Comparison of ENCODE assay signal across 8 cellular contexts in the genomic region with DNA sequence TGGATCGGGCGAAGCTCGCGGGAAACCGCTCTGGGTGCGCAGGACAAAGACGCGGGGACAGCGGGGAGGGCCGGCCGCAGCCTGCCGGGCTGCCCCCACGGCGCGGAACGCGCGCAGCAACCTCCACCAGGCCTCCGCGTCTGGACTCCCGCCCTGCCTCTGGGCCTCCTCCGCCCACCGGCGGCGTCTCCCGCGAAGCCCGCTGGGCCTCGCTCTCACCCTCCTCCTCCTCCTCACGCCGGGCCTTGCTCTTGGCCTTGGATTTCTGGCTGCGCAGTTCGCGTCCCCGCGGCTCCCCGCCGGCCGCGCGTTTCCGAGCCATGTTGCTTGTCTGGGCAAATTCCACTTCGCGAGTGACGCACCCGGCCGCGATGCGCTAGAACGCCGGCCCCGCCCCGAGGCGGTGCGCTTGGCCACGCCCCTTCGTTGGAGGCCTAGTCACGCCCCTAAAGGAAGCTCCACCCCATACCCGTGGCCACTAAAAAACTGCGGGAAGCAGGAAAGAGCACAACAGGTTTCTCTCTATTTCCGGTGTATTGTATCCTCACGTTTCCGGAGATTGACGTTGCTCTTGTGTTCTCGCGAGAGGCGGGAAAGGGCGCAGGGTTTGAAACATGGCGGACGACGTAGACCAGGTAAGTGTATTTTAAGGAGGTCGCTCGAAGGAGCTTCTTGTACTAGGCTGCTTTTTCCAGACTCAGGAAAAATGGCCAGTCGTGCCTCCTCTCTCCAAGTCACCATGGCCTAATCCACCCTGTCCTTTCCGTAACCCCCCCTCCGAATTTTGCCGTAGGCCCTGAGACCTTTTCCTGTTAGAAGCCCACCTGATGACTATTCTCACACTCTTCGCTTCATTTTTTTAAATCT. TPM values are rescaled to one million over a fixed set of nuclear protein-coding genes. Genes with fewer than 3 reads are reported as not detected.
DNase-seq lines count a peak whose midpoint lies in the region; ATAC-seq, FAIRE-seq and TF ChIP-seq lines count a peak whose summit lies in the region.

TSS of gene LSM3 (plus strand) at position 571 of the 867 bp plus-strand sequence. CDS start at position 615, 44 bp downstream.
TSS of gene XPC (minus strand) at position 355 of the 867 bp plus-strand sequence. CDS start at position 322, 33 bp downstream.

- CTCF ChIA-PET in IMR-90 (lab: Yijun Ruan, JAX) (interaction anchor here (0.6 to 1.2 kb wide), 2 partner anchors 25 to 35 kb away, joined by 3 to 4 read pairs; no protein-coding TSS in a partner anchor), endothelial cell of umbilical vein (lab: Charles Lee) (interaction anchor here (0.6 to 2.2 kb wide), 8 partner anchors 10 to 473 kb away, joined by 3 to 19 read pairs (median 6); partner anchors contain the start of genes CCDC174, CHCHD4 and TMEM43)

- BruUV-seq in IMR-90 (replicated peaks; lab: Mats Ljungman, UMichigan) (no TSS peak), endothelial cell of umbilical vein (replicated peaks; lab: Mats Ljungman, UMichigan) (no TSS peak)

- no peak within 1 kb of the TSS for H2BK15ac ChIP-seq in IMR-90 (ENCODE audit: low read depth, low read length)

- dilution Hi-C loops in IMR-90 (cut with HindIII; ENCODE audit: low sequenced_read_pairs, unreplicated experiment): no loop called here
- dilution Hi-C loops in endothelial cell of umbilical vein (cut with MboI; ENCODE audit: extremely low pct_ligation_motif_present, low sequenced_read_pairs): no loop called here

- H3K9me1 ChIP-seq in IMR-90 (ENCODE audit: insufficient read depth, low read length): no peaks in the 10 kb centered on the region
- no peaks in the 10 kb centered on the region for H3K9me1 ChIP-seq in endothelial cell of umbilical vein (replicated peaks; ENCODE audit: control insufficient read depth, extremely low read depth, insufficient read depth, low read length)

- H3K56ac ChIP-seq in IMR-90 (ENCODE audit: extremely low read depth, insufficient read depth, low read length): peak within 1 kb of the TSS; percentile 97

- peak; percentile 96 for TF ChIP-seq POLR2A in IMR-90 (IDR thresholded peaks at IDR 0.05; ENCODE audit: low read depth, low read length)
- TF ChIP-seq POLR2A in endothelial cell of umbilical vein (IDR thresholded peaks at IDR 0.05; ENCODE audit: low read depth, low read length): peak; percentile 95

- H3K27ac ChIP-seq in IMR-90 (ENCODE audit: insufficient read depth, low read length) (peak within 1 kb of the TSS; percentile 89), endothelial cell of umbilical vein (ENCODE audit: insufficient read depth, low read depth, low read length) (peak within 1 kb of the TSS; percentile 70)

- no peak for TF ChIP-seq RAD21 in IMR-90 (IDR thresholded peaks at IDR 0.05; ENCODE audit: low read length)

- 2% methylated on average over 52 of the region's 78 CpGs; no CpG with 5 or more reads in 1 of the 2 experiments for WGBS in IMR-90 (ENCODE audit: extremely low coverage in 2 of 2, insufficient read length in 1 of 2), 2 experiments

- H2AK9ac ChIP-seq in IMR-90 (replicated peaks; ENCODE audit: low read depth, low read length, poor library complexity): peak within 1 kb of the TSS; percentile 97

- peak within 1 kb of the TSS; percentile 87 for H4K91ac ChIP-seq in IMR-90 (ENCODE audit: insufficient read depth, low read depth, low read length)

- H3K4me1 ChIP-seq in IMR-90 (ENCODE audit: control insufficient read depth, insufficient read depth, low read length): peaks cover 3% of the 10 kb centered on the region
- H3K4me1 ChIP-seq in endothelial cell of umbilical vein (ENCODE audit: control insufficient read depth, extremely low read depth, insufficient read depth, low read length): peaks cover 10% of the 10 kb centered on the region

- intact Hi-C loops in IMR-90 (cut with micrococcal nuclease) (loop anchor here (5.0 kb wide), 1 partner anchor 281 kb away; no protein-coding TSS in a partner anchor), endothelial cell of umbilical vein (cut with micrococcal nuclease) (loop anchor here (1.0 kb wide), 3 partner anchors 34 to 283 kb away; partner anchors contain the start of gene TMEM43)

- H3K23ac ChIP-seq in IMR-90 (ENCODE audit: low read depth, low read length): peak within 1 kb of the TSS; percentile 98

- H2AFZ ChIP-seq in IMR-90 (replicated peaks; ENCODE audit: low read length, poor library complexity) (peak within 1 kb of the TSS; percentile 97), endothelial cell of umbilical vein (ENCODE audit: low read depth, low read length) (peak within 1 kb of the TSS; percentile 40)

- H3K14ac ChIP-seq in IMR-90 (replicated peaks; ENCODE audit: low read depth, low read length): peak within 1 kb of the TSS; percentile 99

- H4K5ac ChIP-seq in IMR-90 (ENCODE audit: low read depth, low read length): peak within 1 kb of the TSS; percentile 80

- ATAC-seq in GM21528 (IDR thresholded peaks at IDR 0.05; ENCODE audit: low FRiP score, unreplicated experiment) (peak; percentile 94), IMR-90 (ENCODE audit: low read depth) (peak; percentile 99)

- H4K20me1 ChIP-seq in IMR-90 (ENCODE audit: insufficient read depth, low read length) (peaks cover 7% of the 10 kb centered on the region; the same call in 1 of the 2 replicates), endothelial cell of umbilical vein (replicated peaks; ENCODE audit: control insufficient read depth, extremely low read depth, insufficient read depth, low read length) (no peaks in the 10 kb centered on the region)

- H3K9me3 ChIP-seq in IMR-90 (ENCODE audit: control insufficient read depth, insufficient read depth, low read length) (no peaks in the 10 kb centered on the region), endothelial cell of umbilical vein (replicated peaks; ENCODE audit: control insufficient read depth, insufficient read depth, low read length) (no peaks in the 10 kb centered on the region)

- TF ChIP-seq CTCF in IMR-90 (conservative IDR thresholded peaks at IDR 0.05; ENCODE audit: low read depth, low read length) (no peak), endothelial cell of umbilical vein (IDR thresholded peaks at IDR 0.05; ENCODE audit: extremely low read depth in 1 of 2, insufficient read depth in 1 of 2, low read depth in 1 of 2, low read length in 2 of 2) (no peak)

- H3K27me3 ChIP-seq in IMR-90 (ENCODE audit: control insufficient read depth, insufficient read depth, low read length) (no peaks in the 10 kb centered on the region), endothelial cell of umbilical vein (ENCODE audit: control insufficient read depth in 2 of 2, insufficient read depth in 2 of 2, low read length in 2 of 2) (no peaks in the 10 kb centered on the region)

- no peak within 1 kb of the TSS for H2BK20ac ChIP-seq in IMR-90 (ENCODE audit: low read depth, low read length)

- H3K79me2 ChIP-seq in endothelial cell of umbilical vein (ENCODE audit: control insufficient read depth, insufficient read depth, low read length): peaks cover 56% of the 10 kb centered on the region

- H4K8ac ChIP-seq in IMR-90 (ENCODE audit: low read depth in 2 of 2, low read length in 2 of 2): peak within 1 kb of the TSS; percentile 85 to 98

- peaks cover 2% of the 10 kb centered on the region; the same call in 1 of the 2 replicates for H3K36me3 ChIP-seq in IMR-90 (ENCODE audit: control insufficient read depth, insufficient read depth, low read length)
- H3K36me3 ChIP-seq in endothelial cell of umbilical vein (ENCODE audit: control insufficient read depth in 2 of 2, extremely low read depth in 1 of 2, insufficient read depth in 2 of 2, low read length in 2 of 2): peaks cover 3 to 8% of the 10 kb centered on the region in 2 experiments

- H3K9ac ChIP-seq in IMR-90 (ENCODE audit: low read depth, low read length) (peak within 1 kb of the TSS; percentile 97), endothelial cell of umbilical vein (replicated peaks; ENCODE audit: extremely low read depth, insufficient read depth, low read length) (peak within 1 kb of the TSS; percentile 92)

- peak within 1 kb of the TSS; percentile 97 for H3K4ac ChIP-seq in IMR-90 (ENCODE audit: low read depth, low read length)

- peak within 1 kb of the TSS; percentile 72 for H2AK5ac ChIP-seq in IMR-90 (ENCODE audit: low read depth, low read length)

- FAIRE-seq in endothelial cell of umbilical vein (lab: Jason Lieb, UNC): peak; percentile 99

- H2BK5ac ChIP-seq in IMR-90 (ENCODE audit: low read depth, low read length, poor library complexity, severe bottlenecking): peak within 1 kb of the TSS; percentile 95

- H2BK120ac ChIP-seq in IMR-90 (ENCODE audit: low read depth, low read length): peak within 1 kb of the TSS; percentile 72

- peak within 1 kb of the TSS; percentile 84 for H3K18ac ChIP-seq in IMR-90 (ENCODE audit: low read depth, low read length)

- peaks cover 25 to 48% of the 10 kb centered on the region in 2 experiments for H3K79me1 ChIP-seq in IMR-90 (ENCODE audit: low read depth in 1 of 2, low read length in 2 of 2)

- POLR2A ChIA-PET in IMR-90 (lab: Charles Lee; ENCODE audit: unreplicated experiment): interaction anchor here (0.6 to 1.1 kb wide), 8 partner anchors 17 to 734 kb away, joined by 3 to 5 read pairs (median 3); no protein-coding TSS in a partner anchor
- POLR2A ChIA-PET in endothelial cell of umbilical vein (lab: Charles Lee): interaction anchor here (0.6 to 2.2 kb wide), 10 partner anchors 10 to 473 kb away, joined by 3 to 37 read pairs (median 4); partner anchors contain the start of genes CCDC174, CHCHD4 and TMEM43

- H3K4me3 ChIP-seq in IMR-90 (ENCODE audit: insufficient read depth, low read depth, low read length): peak within 1 kb of the TSS; percentile 72
- peak within 1 kb of the TSS; percentile 57 to 90 (median 81) for H3K4me3 ChIP-seq in endothelial cell of umbilical vein (replicated peaks in 1 of 3; ENCODE audit: insufficient read depth in 1 of 3, low read depth in 1 of 3, low read length in 3 of 3)

- peak; percentile 97 for DNase-seq in DMS 273 (lab: John Stamatoyannopoulos, UW; ENCODE audit: unreplicated experiment)
- peak; percentile 99 for DNase-seq in IMR-90
- peak; percentile 98 for DNase-seq in OCI-M1 (lab: John Stamatoyannopoulos, UW)
- DNase-seq in activated T-cell treated with anti-CD3 and anti-CD28 coated beads for 24 hours (ENCODE audit: low read depth): peak; percentile 98
- peak; percentile 98 for DNase-seq in endothelial cell of umbilical vein (ENCODE audit: low read depth, low spot score)
- peak; percentile 98 for DNase-seq in midbrain (lab: John Stamatoyannopoulos, UW)
- DNase-seq in stimulated activated CD8-positive, alpha-beta memory T cell treated with anti-CD3 and anti-CD28 coated beads, Interleukin-2, amount 100 ng/mL, for 1 hour (ENCODE audit: low read depth in 2 of 2): peak; percentile 96

- H3K4me2 ChIP-seq in IMR-90 (ENCODE audit: low read depth, low read length): peak within 1 kb of the TSS; percentile 85
- H3K4me2 ChIP-seq in endothelial cell of umbilical vein (ENCODE audit: insufficient read depth, low read length): peak within 1 kb of the TSS; percentile 86

- in situ Hi-C loops in IMR-90 (cut with MboI; ENCODE audit: low sequenced_read_pairs): no loop called here

RNA-seq across cellular contexts. Expression of gene LSM3, which starts in this region (rescaled TPM):
- total RNA-seq in IMR-90 (2012; rRNA removed) (3.4 and 14.2 TPM in 2 replicates), endothelial cell of umbilical vein (13.0 and 13.6 TPM in 2 replicates)
- polyA plus RNA-seq in IMR-90 (2012; rRNA removed) (10.0 and 11.5 TPM in 2 replicates), endothelial cell of umbilical vein (2.5 and 4.4 TPM in 2 replicates)
- 0.87 and 1.00 TPM in 2 replicates for polyA plus RNA-seq in IMR-90 (2012; cell fraction: cytosol; rRNA removed)
- polyA plus RNA-seq in IMR-90 (2012; cell fraction: nucleus; rRNA removed; ENCODE audit: low replicate concordance): 0.20 and 1.8 TPM in 2 replicates
- 6.2 and 7.5 TPM in 2 replicates for polyA plus RNA-seq in endothelial cell of umbilical vein (2011; cell fraction: cytosol; rRNA removed)
- 2.2 and 3.8 TPM in 2 replicates for polyA plus RNA-seq in endothelial cell of umbilical vein (2011; cell fraction: nucleus; rRNA removed)
- polyA plus RNA-seq in endothelial cell of umbilical vein (2012): 11.5 and 19.6 TPM in 2 replicates
- 1.7 and 2.5 TPM in 2 replicates for polyA minus RNA-seq in endothelial cell of umbilical vein
- polyA minus RNA-seq in endothelial cell of umbilical vein (2011; cell fraction: cytosol; rRNA and poly(A)+ RNA removed): 4.0 TPM
- polyA minus RNA-seq in endothelial cell of umbilical vein (2011; cell fraction: nucleus; rRNA and poly(A)+ RNA removed): 3.4 and 3.8 TPM in 2 replicates

RNA-seq across cellular contexts. Expression of gene XPC, which starts in this region (rescaled TPM):
- 40.5 and 48.8 TPM in 2 replicates for total RNA-seq in IMR-90 (2012; rRNA removed)
- polyA plus RNA-seq in IMR-90 (2012; rRNA removed): 27.6 and 30.9 TPM in 2 replicates
- 17.6 and 18.4 TPM in 2 replicates for polyA plus RNA-seq in IMR-90 (2012; cell fraction: cytosol; rRNA removed)
- 62.0 and 94.0 TPM in 2 replicates for polyA plus RNA-seq in IMR-90 (2012; cell fraction: nucleus; rRNA removed; ENCODE audit: low replicate concordance)
- 36.7 and 36.8 TPM in 2 replicates for total RNA-seq in endothelial cell of umbilical vein
- polyA plus RNA-seq in endothelial cell of umbilical vein: 9.0 and 11.9 TPM in 2 replicates
- 16.4 and 16.7 TPM in 2 replicates for polyA plus RNA-seq in endothelial cell of umbilical vein (2011; cell fraction: cytosol; rRNA removed)
- 59.4 and 61.4 TPM in 2 replicates for polyA plus RNA-seq in endothelial cell of umbilical vein (2011; cell fraction: nucleus; rRNA removed)
- 31.1 and 39.1 TPM in 2 replicates for polyA plus RNA-seq in endothelial cell of umbilical vein (2012)
- polyA minus RNA-seq in endothelial cell of umbilical vein: 29.2 and 29.8 TPM in 2 replicates
- polyA minus RNA-seq in endothelial cell of umbilical vein (2011; cell fraction: cytosol; rRNA and poly(A)+ RNA removed): 15.4 TPM
- 33.6 and 51.8 TPM in 2 replicates for polyA minus RNA-seq in endothelial cell of umbilical vein (2011; cell fraction: nucleus; rRNA and poly(A)+ RNA removed)

Comparison
In these comparisons a context has a peak if more than half of its experiments do, and no peak if none do; other contexts are left out.
1. Peak in every context shown above with its lines: DNase-seq, ATAC-seq, H3K4me3 ChIP-seq and H3K27ac ChIP-seq.